ENCODE assay signal across 2 cellular contexts in genomic region chr19:47107953-47108746, GRCh38.
TF ChIP-seq lines count a peak whose summit lies in the region.

No MANE protein-coding gene starts in this region.

TF ChIP-seq in HCT116, 20 proteins besides CTCF, POLR2A, EP300 and RAD21 (continued from another document):
- no peak for TF ChIP-seq REST (IDR thresholded peaks at IDR 0.05; ENCODE audit: low read depth)
- no peak for TF ChIP-seq EZH2 (IDR thresholded peaks at IDR 0.05)
- no peak for TF ChIP-seq CBX3 (IDR thresholded peaks at IDR 0.05; ENCODE audit: low read depth)

TF ChIP-seq in SK-N-SH treated with all-trans-retinoic acid at 6 μM for 48 hours, 23 proteins besides CTCF, POLR2A, EP300 and RAD21 (continued from another document):
- TF ChIP-seq TSHZ2 (CRISPR knock-in tag; IDR thresholded peaks at IDR 0.05) (no peak), CSRNP3 (CRISPR knock-in tag; IDR thresholded peaks at IDR 0.05) (no peak), CSDC2 (CRISPR knock-in tag; IDR thresholded peaks at IDR 0.05) (no peak), OSR1 (CRISPR knock-in tag; IDR thresholded peaks at IDR 0.05) (no peak), TCF4 (CRISPR knock-in tag; IDR thresholded peaks at IDR 0.05; ENCODE audit: borderline replicate concordance) (no peak), ARNTL (CRISPR knock-in tag; IDR thresholded peaks at IDR 0.05; ENCODE audit: borderline replicate concordance, low read depth) (no peak), ISL1 (CRISPR knock-in tag; IDR thresholded peaks at IDR 0.05) (no peak), ZNF8 (CRISPR knock-in tag; IDR thresholded peaks at IDR 0.05) (no peak; the same call in 1 of the 2 replicates)
